ENCODE assay signal across 8 cellular contexts in genomic region chr1:156081174-156082110, GRCh38. TPM values are rescaled to one million over a fixed set of nuclear protein-coding genes. Genes with fewer than 3 reads are reported as not detected.
A peak's percentile ranks its signal among the peaks of the same experiment; 100 is the strongest.
DNase-seq lines count a peak whose midpoint lies in the region; ATAC-seq and TF ChIP-seq lines count a peak whose summit lies in the region.

No MANE protein-coding gene starts in this region.

- no peak for ATAC-seq in natural killer cell
- no peak for ATAC-seq in GM18511 (IDR thresholded peaks at IDR 0.05; ENCODE audit: unreplicated experiment)
- ATAC-seq in HG02870 (IDR thresholded peaks at IDR 0.05; ENCODE audit: unreplicated experiment): no peak

- no peaks in the 10 kb centered on the region for H3K36me3 Mint-ChIP-seq in MCF 10A (ENCODE audit: insufficient read depth, unreplicated experiment)
- no peaks in the 10 kb centered on the region for H3K36me3 Mint-ChIP-seq in natural killer cell

- H3K9me3 Mint-ChIP-seq in MCF 10A (ENCODE audit: unreplicated experiment) (no peaks in the 10 kb centered on the region), natural killer cell (no peaks in the 10 kb centered on the region)

- CTCF ChIA-PET in BJ (lab: Yijun Ruan, JAX) (interaction anchor here (0.9 to 4.7 kb wide), 2 partner anchors 49 to 144 kb away, joined by 3 to 25 read pairs; no protein-coding TSS in a partner anchor), MCF 10A (lab: Yijun Ruan, JAX) (interaction anchor here (1.1 to 26.9 kb wide), 2 partner anchors 14 to 52 kb away, joined by 6 to 1892 read pairs; partner anchors contain the start of genes LMNA and SEMA4A)

- TF ChIP-seq CTCF in BJ (IDR thresholded peaks at IDR 0.05; ENCODE audit: insufficient read depth, low read depth, low read length) (no peak), MCF 10A (IDR thresholded peaks at IDR 0.05; ENCODE audit: unreplicated experiment) (no peak), natural killer cell (IDR thresholded peaks at IDR 0.05) (no peak)

- peaks cover 9% of the 10 kb centered on the region for H3K4me1 Mint-ChIP-seq in MCF 10A (ENCODE audit: insufficient read depth, unreplicated experiment)
- peaks cover 0 to 11% of the 10 kb centered on the region in 2 donors for H3K4me1 Mint-ChIP-seq in natural killer cell

- H3K27ac Mint-ChIP-seq in MCF 10A (ENCODE audit: low read depth, unreplicated experiment) (no peak overlapping the region), natural killer cell (no peak overlapping the region)

- no peaks in the 10 kb centered on the region for H3K27me3 ChIP-seq in BJ (ENCODE audit: control insufficient read depth, insufficient read depth, low read length)

- H3K27me3 Mint-ChIP-seq in MCF 10A (ENCODE audit: insufficient read depth, unreplicated experiment) (no peaks in the 10 kb centered on the region), natural killer cell (ENCODE audit: low read depth in 2 of 2) (peaks cover 5 to 28% of the 10 kb centered on the region in 2 donors)

- DNase-seq in BJ (ENCODE audit: low read depth) (no peak), MCF 10A (ENCODE audit: unreplicated experiment) (no peak), natural killer cell (no peak), GDM1 (lab: John Stamatoyannopoulos, UW) (no peak), epidermal melanocyte (ENCODE audit: insufficient read length, low spot score) (no peak)
- no peak for DNase-seq in Jurkat, Clone E6-1 (ENCODE audit: low read depth, low spot score)

- H3K36me3 ChIP-seq in BJ (ENCODE audit: control insufficient read depth, insufficient read depth, low read length): peaks cover 1% of the 10 kb centered on the region; the same call in 1 of the 2 replicates

- H3K4me3 Mint-ChIP-seq in MCF 10A (ENCODE audit: unreplicated experiment) (peak overlapping the region; percentile 78), natural killer cell (peak overlapping the region; percentile 86)

- peak overlapping the region; percentile 64 for H3K4me3 ChIP-seq in BJ (ENCODE audit: low read depth, low read length)
- peak overlapping the region; percentile 77 for H3K4me3 ChIP-seq in Jurkat, Clone E6-1 (ENCODE audit: low read length)

- intact Hi-C loops in MCF 10A (cut with micrococcal nuclease) (no loop called here), natural killer cell (cut with micrococcal nuclease) (no loop called here)

- POLR2A ChIA-PET in BJ (lab: Charles Lee): interaction anchor here (0.6 kb wide), 1 partner anchor 147 kb away, joined by 3 read pairs; no protein-coding TSS in a partner anchor
- POLR2A ChIA-PET in MCF 10A (lab: Yijun Ruan, JAX): interaction anchor here (0.6 to 1.2 kb wide), 3 partner anchors 26 to 201 kb away, joined by 3 read pairs; partner anchors contain the start of gene SMG5

- no TSS peak for BruUV-seq in MCF 10A (replicated peaks; lab: Mats Ljungman, UMichigan)

RNA-seq across cellular contexts. Expression of gene MEX3A, which starts 0.8 kb away (rescaled TPM):
- 1.9 TPM in 2 replicates for polyA plus RNA-seq in BJ (2011; rRNA removed)
- 1.8 and 2.4 TPM in 2 replicates for polyA minus RNA-seq in BJ (2011; rRNA and poly(A)+ RNA removed)
- 23.6 TPM for polyA plus RNA-seq in Jurkat, Clone E6-1 (2012; ENCODE audit: insufficient read depth, insufficient read length)
- total RNA-seq in MCF 10A (2022) (0.88 and 0.91 TPM in 2 replicates), natural killer cell (under 1 TPM; 0.05 to 0.16 (median 0.14) TPM)

RNA-seq across cellular contexts. Expression of gene RAB25, which starts 20.5 kb away (rescaled TPM):
- not detected in 2 replicates for polyA plus RNA-seq in BJ (2011; rRNA removed)
- not detected in 2 replicates for polyA minus RNA-seq in BJ (2011; rRNA and poly(A)+ RNA removed)
- not detected for polyA plus RNA-seq in Jurkat, Clone E6-1 (2012; ENCODE audit: insufficient read depth, insufficient read length)
- total RNA-seq in MCF 10A (2022) (1.6 and 5.5 TPM in 2 replicates), natural killer cell (under 1 TPM in 1 of 3 donors, not detected in 2; 0.82 TPM)

RNA-seq across cellular contexts. Expression of gene LAMTOR2, which starts 26.9 kb away (rescaled TPM):
- 60.0 and 77.4 TPM in 2 replicates for polyA plus RNA-seq in BJ (2011; rRNA removed)
- 23.9 and 33.8 TPM in 2 replicates for polyA minus RNA-seq in BJ (2011; rRNA and poly(A)+ RNA removed)
- polyA plus RNA-seq in Jurkat, Clone E6-1 (2012; ENCODE audit: insufficient read depth, insufficient read length): 138 TPM
- total RNA-seq in MCF 10A (2022) (88.1 and 104 TPM in 2 replicates), natural killer cell (10 to 100 TPM; 23.5 to 26.1 (median 24.6) TPM)

RNA-seq across cellular contexts. Expression of gene UBQLN4, which starts 27.8 kb away (rescaled TPM):
- 25.7 and 28.3 TPM in 2 replicates for polyA plus RNA-seq in BJ (2011; rRNA removed)
- polyA minus RNA-seq in BJ (2011; rRNA and poly(A)+ RNA removed): 23.6 and 36.3 TPM in 2 replicates
- 23.1 TPM for polyA plus RNA-seq in Jurkat, Clone E6-1 (2012; ENCODE audit: insufficient read depth, insufficient read length)
- total RNA-seq in MCF 10A (2022) (49.0 and 51.4 TPM in 2 replicates), natural killer cell (10 to 100 TPM; 14.4 to 23.5 (median 23.5) TPM)

RNA-seq across cellular contexts. Expression of gene LMNA, which starts 33.1 kb away (rescaled TPM):
- 537 and 840 TPM in 2 replicates for polyA plus RNA-seq in BJ (2011; rRNA removed)
- polyA minus RNA-seq in BJ (2011; rRNA and poly(A)+ RNA removed): 412 and 437 TPM in 2 replicates
- polyA plus RNA-seq in Jurkat, Clone E6-1 (2012; ENCODE audit: insufficient read depth, insufficient read length): 7.4 TPM
- 620 and 716 TPM in 2 replicates for total RNA-seq in MCF 10A (2022)
- 100 to 1,000 TPM; 201 to 504 (median 273) TPM for total RNA-seq in natural killer cell
